Comparison of ENCODE assay signal across 16 cellular contexts in genomic region chr12:104220931-104221330, GRCh38. TPM values are rescaled to one million over a fixed set of nuclear protein-coding genes. Genes with fewer than 3 reads are reported as not detected.
A peak's percentile ranks its signal among the peaks of the same experiment; 100 is the strongest.
DNase-seq lines count a peak whose midpoint lies in the region; ATAC-seq and TF ChIP-seq lines count a peak whose summit lies in the region.
"Had no signal": no experiment of that assay in that cellular context is flagged by ENCODE, and none has a peak within 500 bp of the region (broad histone marks: within the 10 kb centered on the region; RNA-seq: fewer than 3 reads in every experiment).

No MANE protein-coding gene starts in this region.

- POLR2A ChIA-PET in activated CD4-positive, alpha-beta memory T cell treated with anti-CD3 and anti-CD28 coated beads for 36 hours (lab: Charles Lee) = interaction anchor here (4.4 kb wide), 1 partner anchor 66 kb away, joined by 42 read pairs; no protein-coding TSS in a partner anchor
- POLR2A ChIA-PET in activated CD4-positive, alpha-beta memory T cell treated with anti-CD3 and anti-CD28 coated beads, Interleukin-2, amount 10 ng/mL, durations not matched to agents 7 days and 5 days (lab: Charles Lee) = interaction anchor here (1.3 to 6.0 kb wide), 3 partner anchors 12 to 68 kb away, joined by 3 to 93 read pairs (median 4); no protein-coding TSS in a partner anchor
- POLR2A ChIA-PET in HEK293 (lab: Yijun Ruan, JAX) = interaction anchor here (0.6 to 6.1 kb wide), 4 partner anchors 56 to 146 kb away, joined by 4 to 59 read pairs (median 6); partner anchors contain the start of gene NFYB

- H3K4me1 ChIP-seq in HEK293 (ENCODE audit: control insufficient read depth, insufficient read depth, low read length) (peaks cover 2% of the 10 kb centered on the region), ascending aorta (peaks cover 5 to 30% of the 10 kb centered on the region in 2 donors)

- intact Hi-C loops in activated CD4-positive, alpha-beta memory T cell treated with anti-CD3 and anti-CD28 coated beads for 36 hours (cut with micrococcal nuclease) = loop anchor here (1.0 to 5.0 kb wide), 2 partner anchors 36 to 66 kb away; no protein-coding TSS in a partner anchor
- intact Hi-C loops in ascending aorta (cut with DNase I) (no loop called here), lower leg skin (cut with DNase I; ENCODE audit: low total_unique reads) (no loop called here)

- no peak overlapping the region for H3K4me3 Mint-ChIP-seq in activated CD4-positive, alpha-beta memory T cell treated with anti-CD3 and anti-CD28 coated beads for 36 hours
- H3K4me3 Mint-ChIP-seq in activated CD4-positive, alpha-beta memory T cell treated with anti-CD3 and anti-CD28 coated beads, Interleukin-2, amount 10 ng/mL, durations not matched to agents 7 days and 5 days = no peak overlapping the region
- H3K4me3 Mint-ChIP-seq: activated CD4-positive, alpha-beta T cell treated with anti-CD3 and anti-CD28 coated beads, Interleukin-2, amount 10 ng/mL, durations not matched to agents 7 days and 5 days; T-helper 17 cell had no signal

- H3K27me3 ChIP-seq in ascending aorta = no peaks in the 10 kb centered on the region
- H3K27me3 ChIP-seq: gastrocnemius medialis had no signal

- H3K9me3 ChIP-seq in HEK293 (ENCODE audit: control insufficient read depth, insufficient read depth, low read depth, low read length) (no peaks in the 10 kb centered on the region), ascending aorta (no peaks in the 10 kb centered on the region)
- H3K9me3 ChIP-seq: gastrocnemius medialis had no signal

- H3K4me3 ChIP-seq in HEK293 (ENCODE audit: low read depth, low read length) (no peak overlapping the region), ascending aorta (no peak overlapping the region), lower leg skin (ENCODE audit: low read depth, poor library complexity, severe bottlenecking) (no peak overlapping the region)
- H3K4me3 ChIP-seq: gastrocnemius medialis had no signal

- H3K4me1 Mint-ChIP-seq in activated CD4-positive, alpha-beta memory T cell treated with anti-CD3 and anti-CD28 coated beads for 36 hours (ENCODE audit: low read depth) = peaks cover 51% of the 10 kb centered on the region
- H3K4me1 Mint-ChIP-seq in activated CD4-positive, alpha-beta memory T cell treated with anti-CD3 and anti-CD28 coated beads, Interleukin-2, amount 10 ng/mL, durations not matched to agents 7 days and 5 days = peaks cover 52% of the 10 kb centered on the region

- peaks cover 5% of the 10 kb centered on the region for H3K27me3 Mint-ChIP-seq in activated CD4-positive, alpha-beta memory T cell treated with anti-CD3 and anti-CD28 coated beads for 36 hours
- peaks cover 25% of the 10 kb centered on the region for H3K27me3 Mint-ChIP-seq in activated CD4-positive, alpha-beta memory T cell treated with anti-CD3 and anti-CD28 coated beads, Interleukin-2, amount 10 ng/mL, durations not matched to agents 7 days and 5 days

- WGBS in lower leg skin, 2 donors = 93 to 98% methylated on average over 6 of the region's 6 CpGs

- TF ChIP-seq CTCF in HEK293 (tag by site-specific recombination; IDR thresholded peaks at IDR 0.05) = no peak
- no peak for TF ChIP-seq CTCF in ascending aorta (IDR thresholded peaks at IDR 0.05)
- no peak for TF ChIP-seq CTCF in lower leg skin (IDR thresholded peaks at IDR 0.05)

- H3K27ac Mint-ChIP-seq in activated CD4-positive, alpha-beta memory T cell treated with anti-CD3 and anti-CD28 coated beads for 36 hours = peak overlapping the region; percentile 4
- no peak overlapping the region for H3K27ac Mint-ChIP-seq in activated CD4-positive, alpha-beta memory T cell treated with anti-CD3 and anti-CD28 coated beads, Interleukin-2, amount 10 ng/mL, durations not matched to agents 7 days and 5 days

- TF ChIP-seq POLR2A in lower leg skin (IDR thresholded peaks at IDR 0.05) = no peak

- CTCF ChIA-PET in activated CD4-positive, alpha-beta memory T cell treated with anti-CD3 and anti-CD28 coated beads for 36 hours (lab: Charles Lee) = interaction anchor here (1.7 to 7.6 kb wide), 2 partner anchors 67 to 161 kb away, joined by 4 to 57 read pairs; no protein-coding TSS in a partner anchor
- CTCF ChIA-PET in activated CD4-positive, alpha-beta memory T cell treated with anti-CD3 and anti-CD28 coated beads, Interleukin-2, amount 10 ng/mL, durations not matched to agents 7 days and 5 days (lab: Charles Lee) = interaction anchor here (7.6 kb wide), 1 partner anchor 67 kb away, joined by 76 read pairs; no protein-coding TSS in a partner anchor
- CTCF ChIA-PET in HEK293 (lab: Yijun Ruan, JAX) = interaction anchor here (1.3 kb wide), 1 partner anchor 137 kb away, joined by 4 read pairs; no protein-coding TSS in a partner anchor

- DNase-seq in activated CD4-positive, alpha-beta memory T cell treated with anti-CD3 and anti-CD28 coated beads for 36 hours = peak; percentile 32
- DNase-seq in activated CD4-positive, alpha-beta memory T cell treated with anti-CD3 and anti-CD28 coated beads, Interleukin-2, amount 10 ng/mL, durations not matched to agents 7 days and 5 days = no peak
- DNase-seq in ascending aorta (ENCODE audit: low spot score in 2 of 2) (no peak), lower leg skin (ENCODE audit: low spot score in 2 of 2) (no peak), LoVo (ENCODE audit: low spot score) (no peak)
- peak; percentile 36 for DNase-seq in stimulated activated CD4-positive, alpha-beta T cell treated with anti-CD3 and anti-CD28 coated beads, Interleukin-4, amount 100 ng/mL, for 24 hours
- DNase-seq: activated CD4-positive, alpha-beta T cell treated with anti-CD3 and anti-CD28 coated beads, Interleukin-2, amount 10 ng/mL, durations not matched to agents 7 days and 5 days; activated gamma-delta T cell; gastrocnemius medialis; islet precursor cell; NCI-H2029 treated with DMSO at 0.1 percent for 48 hours; NCI-H526; T-helper 17 cell; trophoblast cell had no signal

- H3K36me3 ChIP-seq in HEK293 (ENCODE audit: control insufficient read depth in 2 of 2, insufficient read depth in 1 of 2, low read length in 2 of 2) = no peaks in the 10 kb centered on the region
- no peaks in the 10 kb centered on the region for H3K36me3 ChIP-seq in ascending aorta
- H3K36me3 ChIP-seq: gastrocnemius medialis had no signal

- no peaks in the 10 kb centered on the region for H3K36me3 Mint-ChIP-seq in activated CD4-positive, alpha-beta memory T cell treated with anti-CD3 and anti-CD28 coated beads for 36 hours
- peaks cover 12% of the 10 kb centered on the region for H3K36me3 Mint-ChIP-seq in activated CD4-positive, alpha-beta memory T cell treated with anti-CD3 and anti-CD28 coated beads, Interleukin-2, amount 10 ng/mL, durations not matched to agents 7 days and 5 days (ENCODE audit: low read depth)

- peaks cover 5% of the 10 kb centered on the region for H3K9me3 Mint-ChIP-seq in activated CD4-positive, alpha-beta memory T cell treated with anti-CD3 and anti-CD28 coated beads for 36 hours
- peaks cover 7% of the 10 kb centered on the region for H3K9me3 Mint-ChIP-seq in activated CD4-positive, alpha-beta memory T cell treated with anti-CD3 and anti-CD28 coated beads, Interleukin-2, amount 10 ng/mL, durations not matched to agents 7 days and 5 days

- no peak for ATAC-seq in GM18907 (IDR thresholded peaks at IDR 0.05; ENCODE audit: unreplicated experiment)
- ATAC-seq: gastrocnemius medialis, T-helper 17 cell had no signal

- H3K27ac ChIP-seq in HEK293 (ENCODE audit: extremely low read depth, low read depth, low read length) (peak overlapping the region; percentile 76; the same call in 1 of the 2 replicates), ascending aorta (peak overlapping the region; percentile 58 to 89)

TF ChIP-seq in HEK293, 187 proteins besides CTCF, POLR2A, EP300 and RAD21:
- no peak for TF ChIP-seq ZFP41 (tag by site-specific recombination; IDR thresholded peaks at IDR 0.05; ENCODE audit: borderline replicate concordance)
- TF ChIP-seq ZNF133 (tag by site-specific recombination; IDR thresholded peaks at IDR 0.05) = no peak
- peak; percentile 63 for TF ChIP-seq ZFHX2 (tag by site-specific recombination; conservative IDR thresholded peaks at IDR 0.05)
- TF ChIP-seq WT1 (tag by site-specific recombination; IDR thresholded peaks at IDR 0.05) = no peak
- no peak for TF ChIP-seq ZBTB21 (tag by site-specific recombination; IDR thresholded peaks at IDR 0.05)
- no peak for TF ChIP-seq AEBP2 (tag by site-specific recombination; IDR thresholded peaks at IDR 0.05; ENCODE audit: borderline replicate concordance)
- TF ChIP-seq ZNF394 (tag by site-specific recombination; IDR thresholded peaks at IDR 0.05; ENCODE audit: borderline replicate concordance) = no peak
- no peak for TF ChIP-seq RBAK (tag by site-specific recombination; IDR thresholded peaks at IDR 0.05)
- TF ChIP-seq, protein P1, sequence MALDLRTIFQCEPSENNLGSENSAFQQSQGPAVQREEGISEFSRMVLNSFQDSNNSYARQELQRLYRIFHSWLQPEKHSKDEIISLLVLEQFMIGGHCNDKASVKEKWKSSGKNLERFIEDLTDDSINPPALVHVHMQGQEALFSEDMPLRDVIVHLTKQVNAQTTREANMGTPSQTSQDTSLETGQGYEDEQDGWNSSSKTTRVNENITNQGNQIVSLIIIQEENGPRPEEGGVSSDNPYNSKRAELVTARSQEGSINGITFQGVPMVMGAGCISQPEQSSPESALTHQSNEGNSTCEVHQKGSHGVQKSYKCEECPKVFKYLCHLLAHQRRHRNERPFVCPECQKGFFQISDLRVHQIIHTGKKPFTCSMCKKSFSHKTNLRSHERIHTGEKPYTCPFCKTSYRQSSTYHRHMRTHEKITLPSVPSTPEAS (tag by site-specific recombination; IDR thresholded peaks at IDR 0.05) = no peak
- TF ChIP-seq EGR2 (tag by site-specific recombination; IDR thresholded peaks at IDR 0.05; ENCODE audit: low read depth) = peak; percentile 44; the same call in 1 of the 2 replicates
- no peak for TF ChIP-seq ZNF138 (tag by site-specific recombination; IDR thresholded peaks at IDR 0.05; ENCODE audit: borderline replicate concordance)
- no peak for TF ChIP-seq ZNF350 (tag by site-specific recombination; IDR thresholded peaks at IDR 0.05)

RNA-seq across cellular contexts. Expression of gene TXNRD1, which starts 5.4 kb away (rescaled TPM):
- total RNA-seq in activated CD4-positive, alpha-beta memory T cell treated with anti-CD3 and anti-CD28 coated beads for 36 hours = 10 to 100 TPM; 82.7 to 82.8 TPM
- total RNA-seq in activated CD4-positive, alpha-beta memory T cell treated with anti-CD3 and anti-CD28 coated beads, Interleukin-2, amount 10 ng/mL, durations not matched to agents 7 days and 5 days = 100 to 1,000 TPM; 108 to 112 TPM
- total RNA-seq in ascending aorta (67.4 TPM), lower leg skin (10 to 100 TPM; 23.4 to 43.2 (median 35.6) TPM)

Comparison
In these comparisons a context has a peak if more than half of its experiments do, and no peak if none do; other contexts are left out.
1. DNase-seq: peak in activated CD4-positive, alpha-beta memory T cell treated with anti-CD3 and anti-CD28 coated beads for 36 hours (single experiment) and stimulated activated CD4-positive, alpha-beta T cell treated with anti-CD3 and anti-CD28 coated beads, Interleukin-4, amount 100 ng/mL, for 24 hours (single experiment); none in activated CD4-positive, alpha-beta memory T cell treated with anti-CD3 and anti-CD28 coated beads, Interleukin-2, amount 10 ng/mL, durations not matched to agents 7 days and 5 days (single experiment), ascending aorta (0 of 2), lower leg skin (0 of 2) and LoVo (single experiment).